2 cellular contexts compared by ENCODE assay signal in genomic region chr9:94759937-94760336, GRCh38.
TF ChIP-seq lines count a peak whose summit lies in the region.

No MANE protein-coding gene starts in this region.

TF ChIP-seq in IMR-90, 13 proteins besides CTCF, POLR2A, EP300 and RAD21:
- TF ChIP-seq BHLHE40 (IDR thresholded peaks at IDR 0.05; ENCODE audit: low read depth, low read length) (no peak), RFX5 (IDR thresholded peaks at IDR 0.05; ENCODE audit: low read depth, low read length) (no peak), MAZ (IDR thresholded peaks at IDR 0.05; ENCODE audit: borderline replicate concordance, low read depth, low read length) (no peak), NFE2L2 (IDR thresholded peaks at IDR 0.05; ENCODE audit: low read depth, low read length) (no peak)
- TF ChIP-seq, protein P1, sequence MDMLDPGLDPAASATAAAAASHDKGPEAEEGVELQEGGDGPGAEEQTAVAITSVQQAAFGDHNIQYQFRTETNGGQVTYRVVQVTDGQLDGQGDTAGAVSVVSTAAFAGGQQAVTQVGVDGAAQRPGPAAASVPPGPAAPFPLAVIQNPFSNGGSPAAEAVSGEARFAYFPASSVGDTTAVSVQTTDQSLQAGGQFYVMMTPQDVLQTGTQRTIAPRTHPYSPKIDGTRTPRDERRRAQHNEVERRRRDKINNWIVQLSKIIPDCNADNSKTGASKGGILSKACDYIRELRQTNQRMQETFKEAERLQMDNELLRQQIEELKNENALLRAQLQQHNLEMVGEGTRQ (IDR thresholded peaks at IDR 0.05; ENCODE audit: low read depth, low read length) = no peak

TF ChIP-seq in K562, 482 proteins besides CTCF, POLR2A, EP300 and RAD21:
- TF ChIP-seq MITF (IDR thresholded peaks at IDR 0.05) (no peak), KDM1A (IDR thresholded peaks at IDR 0.05) (peak in 1 of 2 experiments; percentile 20; a peak in 2 of 4 replicates), RFX1 (IDR thresholded peaks at IDR 0.05) (peak; percentile 92)
TF ChIP-seq in K562: peak in this region for 2.
